ENCODE assay signal across 19 cellular contexts in genomic region chr1:177969825-177970371, GRCh38. TPM values are rescaled to one million over a fixed set of nuclear protein-coding genes. Genes with fewer than 3 reads are reported as not detected.
DNase-seq lines count a peak whose midpoint lies in the region; ATAC-seq and TF ChIP-seq lines count a peak whose summit lies in the region.
"Had no signal": no experiment of that assay in that cellular context is flagged by ENCODE, and none has a peak within 500 bp of the region (broad histone marks: within the 10 kb centered on the region; RNA-seq: fewer than 3 reads in every experiment).

TSS of gene SEC16B (minus strand) at chr1:177970058. CDS start at chr1:177967981, 2,077 bp downstream.

- peak within 1 kb of the TSS in 1 of 7 donors; percentile 33 for H3K27ac Mint-ChIP-seq in CD14-positive monocyte
- H3K27ac Mint-ChIP-seq: activated CD4-positive, alpha-beta memory T cell treated with anti-CD3 and anti-CD28 coated beads, Interleukin-2, amount 10 ng/mL, durations not matched to agents 7 days and 5 days; activated T-helper 1 cell treated with anti-CD3 and anti-CD28 coated beads, Interleukin-12 subunit alpha, Interleukin-12 subunit beta, Interleukin-2, Interleukin-4 antibody, amounts not matched to agents 30 ng/mL and 10 ng/mL and 1 ng/mL, durations not matched to agents 14 hours and 24 hours and 36 hours; HFFc6 had no signal

- H3K27me3 Mint-ChIP-seq in CD14-positive monocyte (ENCODE audit: low read depth in 3 of 3), result peaks cover 0 to 1% (median 0%) of the 10 kb centered on the region in 3 donors
- H3K27me3 Mint-ChIP-seq: activated CD4-positive, alpha-beta memory T cell treated with anti-CD3 and anti-CD28 coated beads, Interleukin-2, amount 10 ng/mL, durations not matched to agents 7 days and 5 days had no signal

- no peak within 1 kb of the TSS for H3K4me3 Mint-ChIP-seq in CD14-positive monocyte
- H3K4me3 Mint-ChIP-seq: activated CD4-positive, alpha-beta memory T cell treated with anti-CD3 and anti-CD28 coated beads, Interleukin-2, amount 10 ng/mL, durations not matched to agents 7 days and 5 days; activated T-helper 1 cell treated with anti-CD3 and anti-CD28 coated beads, Interleukin-12 subunit alpha, Interleukin-12 subunit beta, Interleukin-2, Interleukin-4 antibody, amounts not matched to agents 30 ng/mL and 10 ng/mL and 1 ng/mL, durations not matched to agents 14 hours and 24 hours and 36 hours; HFFc6 had no signal

- H2AFZ ChIP-seq in OCI-LY3 (ENCODE audit: low read depth, low read length), result peak within 1 kb of the TSS; percentile 65

- no peaks in the 10 kb centered on the region for H3K9me3 ChIP-seq in OCI-LY3 (ENCODE audit: insufficient read depth, low read length)
- H3K9me3 ChIP-seq: neutrophil had no signal

- H3K36me3 Mint-ChIP-seq in CD14-positive monocyte, result peaks cover 0 to 2% of the 10 kb centered on the region in 2 donors

- no peak within 1 kb of the TSS for H3K27ac ChIP-seq in OCI-LY3 (ENCODE audit: low read length)
- H3K27ac ChIP-seq: neutrophil, skin epidermis had no signal

- TF ChIP-seq CTCF in OCI-LY3 (IDR thresholded peaks at IDR 0.05; ENCODE audit: low read depth, low read length) (no peak), CD14-positive monocyte (IDR thresholded peaks at IDR 0.05) (no peak)

- no peak for DNase-seq in sciatic nerve (ENCODE audit: low spot score)
- no peak for DNase-seq in CD14-positive monocyte (ENCODE audit: low spot score)
- DNase-seq: activated CD4-positive, alpha-beta memory T cell treated with anti-CD3 and anti-CD28 coated beads, Interleukin-2, amount 10 ng/mL, durations not matched to agents 7 days and 5 days; cerebellar nuclear complex; HFFc6; IMR-90; mammary epithelial cell; NCI-H1417 treated with DMSO at 0.1 percent for 48 hours; NK-92 treated with Interleukin-12 subunit alpha and Interleukin-12 subunit beta, amount 100 ng/mL, for 24 hours; stimulated activated naive CD8-positive, alpha-beta T cell treated with anti-CD3 and anti-CD28 coated beads, Interleukin-15, Interleukin-2, amounts not matched to agents 100 U/mL and 50 U/mL, for 24 hours had no signal

- intact Hi-C loops in sciatic nerve (cut with DNase I), result no loop called here
- intact Hi-C loops in CD14-positive monocyte (cut with micrococcal nuclease), result no loop called here

- peak within 1 kb of the TSS; percentile 58 for H3K4me2 ChIP-seq in OCI-LY3 (ENCODE audit: low read length)

- H3K79me2 ChIP-seq in OCI-LY3 (ENCODE audit: low read length), result no peaks in the 10 kb centered on the region

- ATAC-seq in GM18867 (IDR thresholded peaks at IDR 0.05; ENCODE audit: unreplicated experiment), result peak; percentile 91
- ATAC-seq in esophagus mucosa, result peak; percentile 77
- ATAC-seq in sciatic nerve, result peak; percentile 18
- no peak for ATAC-seq in GM18519 (IDR thresholded peaks at IDR 0.05; ENCODE audit: low FRiP score, unreplicated experiment)
- no peak for ATAC-seq in GM21367 (IDR thresholded peaks at IDR 0.05; ENCODE audit: unreplicated experiment)
- ATAC-seq in GM18868 (IDR thresholded peaks at IDR 0.05; ENCODE audit: unreplicated experiment), result no peak
- ATAC-seq: stimulated activated naive CD8-positive, alpha-beta T cell treated with anti-CD3 and anti-CD28 coated beads, Interleukin-15, Interleukin-2, amounts not matched to agents 100 U/mL and 50 U/mL, for 24 hours had no signal

- H3K36me3 ChIP-seq in OCI-LY3 (replicated peaks; ENCODE audit: low read depth, low read length), result no peaks in the 10 kb centered on the region
- H3K36me3 ChIP-seq: neutrophil had no signal

- H4K20me1 ChIP-seq in OCI-LY3 (ENCODE audit: insufficient read depth, low read length), result no peaks in the 10 kb centered on the region

- peak within 1 kb of the TSS; percentile 40 for H3K4me3 ChIP-seq in OCI-LY3 (ENCODE audit: low read length)
- H3K4me3 ChIP-seq: skin epidermis had no signal

- peaks cover 9% of the 10 kb centered on the region for H3K27me3 ChIP-seq in OCI-LY3 (ENCODE audit: low read depth, low read length)
- H3K27me3 ChIP-seq: neutrophil had no signal

- no peaks in the 10 kb centered on the region for H3K4me1 Mint-ChIP-seq in CD14-positive monocyte
- H3K4me1 Mint-ChIP-seq: activated CD4-positive, alpha-beta memory T cell treated with anti-CD3 and anti-CD28 coated beads, Interleukin-2, amount 10 ng/mL, durations not matched to agents 7 days and 5 days had no signal

- peaks cover 11% of the 10 kb centered on the region; the same call in 1 of the 2 replicates for H3K4me1 ChIP-seq in OCI-LY3 (ENCODE audit: low read length)

- no peak within 1 kb of the TSS for H3K9ac ChIP-seq in OCI-LY3 (ENCODE audit: low read length)

- H3K9me3 Mint-ChIP-seq in CD14-positive monocyte, result peaks cover 0 to 3% (median 0%) of the 10 kb centered on the region in 7 donors
- H3K9me3 Mint-ChIP-seq: activated CD4-positive, alpha-beta memory T cell treated with anti-CD3 and anti-CD28 coated beads, Interleukin-2, amount 10 ng/mL, durations not matched to agents 7 days and 5 days; activated T-helper 1 cell treated with anti-CD3 and anti-CD28 coated beads, Interleukin-12 subunit alpha, Interleukin-12 subunit beta, Interleukin-2, Interleukin-4 antibody, amounts not matched to agents 30 ng/mL and 10 ng/mL and 1 ng/mL, durations not matched to agents 14 hours and 24 hours and 36 hours; HFFc6 had no signal

RNA-seq across cellular contexts. Expression of gene SEC16B, which starts in this region (rescaled TPM):
- 1.4 TPM for total RNA-seq in esophagus mucosa
- total RNA-seq in sciatic nerve, result 4.8 TPM
- polyA plus RNA-seq in CD14-positive monocyte, result under 1 TPM in 1 of 2 donors, not detected in 1; 0.10 TPM
- total RNA-seq: activated CD4-positive, alpha-beta memory T cell treated with anti-CD3 and anti-CD28 coated beads, Interleukin-2, amount 10 ng/mL, durations not matched to agents 7 days and 5 days; activated T-helper 1 cell treated with anti-CD3 and anti-CD28 coated beads, Interleukin-12 subunit alpha, Interleukin-12 subunit beta, Interleukin-2, Interleukin-4 antibody, amounts not matched to agents 30 ng/mL and 10 ng/mL and 1 ng/mL, durations not matched to agents 14 hours and 24 hours and 36 hours had no signal

Comparison
In these comparisons a context has a peak if more than half of its experiments do, and no peak if none do; other contexts are left out.
1. ATAC-seq: peak in GM18867 (single experiment), esophagus mucosa (single experiment) and sciatic nerve (single experiment); none in GM18519 (single experiment), GM21367 (single experiment) and GM18868 (single experiment).